ENCODE assay signal across 8 cellular contexts in the genomic region with DNA sequence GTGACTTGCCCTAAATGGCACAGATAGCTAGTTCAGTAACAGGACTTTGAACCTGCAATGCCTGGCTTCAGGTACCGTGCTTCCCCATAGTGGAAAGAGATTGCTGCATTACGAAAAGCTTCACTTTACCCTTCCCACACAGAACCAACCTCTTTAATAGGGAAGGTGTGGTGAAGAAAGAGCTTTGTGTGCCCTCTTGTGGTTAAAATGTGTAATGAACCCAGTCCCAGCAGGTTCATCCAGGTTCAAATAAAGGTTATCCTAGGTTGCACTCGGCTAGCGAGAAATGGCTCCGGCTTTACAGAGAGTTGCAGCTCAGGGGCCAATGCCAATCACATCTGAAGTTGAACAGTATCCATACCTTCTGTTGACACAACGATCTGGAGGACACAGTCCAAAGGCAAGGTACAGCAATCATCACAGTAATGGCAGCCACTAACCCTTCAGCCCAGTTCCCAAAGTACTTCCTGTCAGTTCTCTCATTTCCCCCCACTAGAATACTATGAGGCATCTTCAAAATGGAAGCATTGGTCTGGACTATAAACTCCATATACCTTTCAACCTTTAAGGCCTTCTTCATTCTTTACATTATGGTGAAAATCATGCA. TPM values are rescaled to one million over a fixed set of nuclear protein-coding genes. Genes with fewer than 3 reads are reported as not detected.
DNase-seq lines count a peak whose midpoint lies in the region; FAIRE-seq and TF ChIP-seq lines count a peak whose summit lies in the region.

No MANE protein-coding gene starts in this region.

- no peaks in the 10 kb centered on the region for H3K4me1 ChIP-seq in keratinocyte (ENCODE audit: control insufficient read depth, extremely low read depth, insufficient read depth, low read length)
- no peaks in the 10 kb centered on the region for H3K4me1 ChIP-seq in thyroid gland

- H4K20me1 ChIP-seq in keratinocyte (ENCODE audit: control insufficient read depth, extremely low read depth, insufficient read depth, low read length), result no peaks in the 10 kb centered on the region

- no peak overlapping the region for H3K9ac ChIP-seq in keratinocyte (ENCODE audit: control insufficient read depth, extremely low read depth, insufficient read depth, low read length)

- intact Hi-C loops in thyroid gland (cut with DNase I), result no loop called here

- H3K36me3 ChIP-seq in keratinocyte (ENCODE audit: control insufficient read depth in 2 of 2, extremely low read depth in 1 of 2, insufficient read depth in 2 of 2, low read length in 2 of 2) (no peaks in the 10 kb centered on the region), thyroid gland (no peaks in the 10 kb centered on the region)

- H3K27me3 ChIP-seq in keratinocyte (ENCODE audit: control insufficient read depth, extremely low read depth, insufficient read depth, low read length) (no peaks in the 10 kb centered on the region), thyroid gland (no peaks in the 10 kb centered on the region)

- TF ChIP-seq POLR2A in thyroid gland (IDR thresholded peaks at IDR 0.05), result no peak

- H3K79me2 ChIP-seq in keratinocyte (ENCODE audit: control insufficient read depth, insufficient read depth, low read length), result no peaks in the 10 kb centered on the region

- no peaks in the 10 kb centered on the region for H3K9me1 ChIP-seq in keratinocyte (ENCODE audit: control insufficient read depth, extremely low read depth, insufficient read depth, low read length)

- DNase-seq in GM10266 (ENCODE audit: extremely low spot score) (no peak), KG1 (lab: John Stamatoyannopoulos, UW) (peak; percentile 2), SHP77 (lab: John Stamatoyannopoulos, UW) (peak; percentile 38 to 68), keratinocyte (ENCODE audit: low read depth, low spot score) (no peak), NCI-H774 (lab: John Stamatoyannopoulos, UW) (no peak), HTR-8/SVneo (ENCODE audit: insufficient read length, low spot score) (no peak), thyroid gland (no peak), activated gamma-delta T cell treated with Interleukin-2 at 50 U/mL for 16 hours (no peak)

- H3K9me3 ChIP-seq in keratinocyte (ENCODE audit: control insufficient read depth, low read depth, low read length) (no peaks in the 10 kb centered on the region), thyroid gland (no peaks in the 10 kb centered on the region)

- no peak overlapping the region for H3K4me2 ChIP-seq in keratinocyte (ENCODE audit: control insufficient read depth, extremely low read depth, insufficient read depth, low read depth, low read length)

- H3K27ac ChIP-seq in keratinocyte (ENCODE audit: control insufficient read depth, insufficient read depth, low read length) (no peak overlapping the region), thyroid gland (no peak overlapping the region)

- WGBS in thyroid gland, 2 donors, result 68 to 78% methylated on average over 6 of the region's 6 CpGs

- H3K4me3 ChIP-seq in keratinocyte (ENCODE audit: control insufficient read depth in 2 of 3, extremely low read depth in 1 of 3, insufficient read depth in 2 of 3, low read depth in 1 of 3, low read length in 3 of 3) (no peak overlapping the region), thyroid gland (replicated peaks in 1 of 3) (no peak overlapping the region)

- TF ChIP-seq CTCF in GM10266 (IDR thresholded peaks at IDR 0.05; ENCODE audit: control insufficient read depth, insufficient read depth, low read depth, missing control alignments) (peak; percentile 42), keratinocyte (optimal IDR thresholded peaks at IDR 0.05 in 1 of 3, IDR thresholded peaks at IDR 0.05 in 1 of 3, conservative IDR thresholded peaks at IDR 0.05 in 1 of 3; ENCODE audit: extremely low read depth in 1 of 3, insufficient read depth in 2 of 3, low read length in 3 of 3) (peak in 2 of 3 experiments; percentile 35 to 49), thyroid gland (IDR thresholded peaks at IDR 0.05) (no peak)

- no peak overlapping the region for H2AFZ ChIP-seq in keratinocyte (ENCODE audit: control insufficient read depth, low read length)

- no peak for FAIRE-seq in keratinocyte (lab: Jason Lieb, UNC)
- no peak for FAIRE-seq in HTR-8/SVneo (lab: Jason Lieb, UNC)

- dilution Hi-C loops in keratinocyte (cut with MboI; ENCODE audit: extremely low pct_ligation_motif_present, low sequenced_read_pairs), result no loop called here

RNA-seq across cellular contexts. Expression of a gene that starts 3.0 kb away (rescaled TPM):
- not detected in 3 replicates for polyA plus RNA-seq in keratinocyte
- polyA plus RNA-seq in keratinocyte (2011; ENCODE audit: low read depth), result not detected
- not detected in 2 replicates for polyA plus RNA-seq in keratinocyte (2011; cell fraction: cytosol; rRNA removed)
- polyA plus RNA-seq in keratinocyte (2011; cell fraction: nucleus; rRNA removed), result not detected in 2 replicates
- not detected in 2 replicates for polyA plus RNA-seq in keratinocyte (2012; ENCODE audit: low replicate concordance)
- polyA minus RNA-seq in keratinocyte, result not detected in 3 replicates
- polyA minus RNA-seq in keratinocyte (2011; cell fraction: cytosol; rRNA and poly(A)+ RNA removed), result not detected
- polyA minus RNA-seq in keratinocyte (2011; cell fraction: nucleus; rRNA and poly(A)+ RNA removed), result not detected in 2 replicates
- total RNA-seq in thyroid gland, result not detected

RNA-seq across cellular contexts. Expression of a gene that starts 48.0 kb away (rescaled TPM):
- not detected in 3 replicates for polyA plus RNA-seq in keratinocyte
- not detected for polyA plus RNA-seq in keratinocyte (2011; ENCODE audit: low read depth)
- not detected in 2 replicates for polyA plus RNA-seq in keratinocyte (2011; cell fraction: cytosol; rRNA removed)
- not detected in 2 replicates for polyA plus RNA-seq in keratinocyte (2011; cell fraction: nucleus; rRNA removed)
- polyA plus RNA-seq in keratinocyte (2012; ENCODE audit: low replicate concordance), result not detected in 2 replicates
- polyA minus RNA-seq in keratinocyte, result not detected in 3 replicates
- not detected for polyA minus RNA-seq in keratinocyte (2011; cell fraction: cytosol; rRNA and poly(A)+ RNA removed)
- not detected in 2 replicates for polyA minus RNA-seq in keratinocyte (2011; cell fraction: nucleus; rRNA and poly(A)+ RNA removed)
- not detected for total RNA-seq in thyroid gland

Comparison
In these comparisons a context has a peak if more than half of its experiments do, and no peak if none do; other contexts are left out.
1. DNase-seq: peak in KG1 (single experiment) and SHP77 (2 of 2); none in GM10266 (single experiment), keratinocyte (single experiment), NCI-H774 (single experiment), HTR-8/SVneo (single experiment), thyroid gland (0 of 2) and activated gamma-delta T cell treated with Interleukin-2 at 50 U/mL for 16 hours (single experiment).
2. CTCF ChIP-seq: peak in GM10266 (single experiment) and keratinocyte (2 of 3); none in thyroid gland (0 of 6).